ENCODE assay signal across 1 cellular context in the genomic region with DNA sequence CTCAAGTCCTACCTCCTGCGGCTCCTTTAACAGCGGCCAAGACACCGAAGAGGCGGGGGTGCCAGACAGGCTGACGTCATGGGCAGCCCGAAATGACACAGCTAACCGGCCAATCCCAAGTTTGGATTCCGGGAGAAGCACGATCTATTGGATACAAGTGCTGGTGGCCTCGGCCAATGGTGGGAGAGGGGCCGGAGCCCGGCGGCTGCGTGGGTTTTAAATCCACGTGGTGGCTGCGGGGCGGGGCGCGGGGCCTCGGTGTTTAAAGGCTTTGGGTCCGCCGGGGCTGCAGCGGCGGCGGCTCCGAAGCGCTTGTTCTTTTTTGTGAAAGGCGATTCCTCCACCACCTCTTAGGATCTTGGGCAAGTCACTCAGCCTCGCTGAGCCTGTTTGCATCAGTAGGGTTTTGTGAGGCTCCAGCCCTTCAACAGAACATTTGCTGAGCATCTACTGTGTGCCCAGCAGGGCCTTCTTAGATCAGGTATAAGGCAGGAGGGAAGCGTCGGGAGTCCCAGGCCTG.
TF ChIP-seq lines count a peak whose summit lies in the region.

No MANE protein-coding gene starts in this region.

TF ChIP-seq in GM12878, 131 proteins besides CTCF, POLR2A, EP300 and RAD21 (continued from another document and continues in another):
- no peak for TF ChIP-seq ESRRA (IDR thresholded peaks at IDR 0.05; ENCODE audit: low read length)
- no peak for TF ChIP-seq NFIC (IDR thresholded peaks at IDR 0.05; ENCODE audit: low read depth, low read length)
- peak; percentile 52; the same call in 1 of the 2 replicates for TF ChIP-seq RFX5 (IDR thresholded peaks at IDR 0.05; ENCODE audit: low read depth, low read length)
- TF ChIP-seq, protein P1, sequence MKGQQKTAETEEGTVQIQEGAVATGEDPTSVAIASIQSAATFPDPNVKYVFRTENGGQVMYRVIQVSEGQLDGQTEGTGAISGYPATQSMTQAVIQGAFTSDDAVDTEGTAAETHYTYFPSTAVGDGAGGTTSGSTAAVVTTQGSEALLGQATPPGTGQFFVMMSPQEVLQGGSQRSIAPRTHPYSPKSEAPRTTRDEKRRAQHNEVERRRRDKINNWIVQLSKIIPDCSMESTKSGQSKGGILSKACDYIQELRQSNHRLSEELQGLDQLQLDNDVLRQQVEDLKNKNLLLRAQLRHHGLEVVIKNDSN (IDR thresholded peaks at IDR 0.05; ENCODE audit: borderline replicate concordance, extremely low read length, insufficient read depth, low read depth, low read length), result no peak
- TF ChIP-seq, protein P2, sequence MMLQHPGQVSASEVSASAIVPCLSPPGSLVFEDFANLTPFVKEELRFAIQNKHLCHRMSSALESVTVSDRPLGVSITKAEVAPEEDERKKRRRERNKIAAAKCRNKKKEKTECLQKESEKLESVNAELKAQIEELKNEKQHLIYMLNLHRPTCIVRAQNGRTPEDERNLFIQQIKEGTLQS (IDR thresholded peaks at IDR 0.05; ENCODE audit: borderline replicate concordance, extremely low read depth, low read depth, low read length), result no peak
- TF ChIP-seq CHD2 (IDR thresholded peaks at IDR 0.05; ENCODE audit: borderline replicate concordance, low read depth, low read length), result peak; percentile 89; the same call in 1 of the 2 replicates
- TF ChIP-seq BHLHE40 (IDR thresholded peaks at IDR 0.05; ENCODE audit: borderline replicate concordance in 1 of 2, low read depth in 2 of 2, low read length in 1 of 2), result peak; percentile 25 to 59; a peak in 2 of 4 replicates
- no peak for TF ChIP-seq SREBF1 (IDR thresholded peaks at IDR 0.05; ENCODE audit: low read length)
- no peak for TF ChIP-seq SMC3 (IDR thresholded peaks at IDR 0.05; ENCODE audit: borderline replicate concordance, low read length)
- TF ChIP-seq MEF2B (IDR thresholded peaks at IDR 0.05; ENCODE audit: partially characterized antibody, poor library complexity, severe bottlenecking), result peak; percentile 40
- TF ChIP-seq, protein P3, sequence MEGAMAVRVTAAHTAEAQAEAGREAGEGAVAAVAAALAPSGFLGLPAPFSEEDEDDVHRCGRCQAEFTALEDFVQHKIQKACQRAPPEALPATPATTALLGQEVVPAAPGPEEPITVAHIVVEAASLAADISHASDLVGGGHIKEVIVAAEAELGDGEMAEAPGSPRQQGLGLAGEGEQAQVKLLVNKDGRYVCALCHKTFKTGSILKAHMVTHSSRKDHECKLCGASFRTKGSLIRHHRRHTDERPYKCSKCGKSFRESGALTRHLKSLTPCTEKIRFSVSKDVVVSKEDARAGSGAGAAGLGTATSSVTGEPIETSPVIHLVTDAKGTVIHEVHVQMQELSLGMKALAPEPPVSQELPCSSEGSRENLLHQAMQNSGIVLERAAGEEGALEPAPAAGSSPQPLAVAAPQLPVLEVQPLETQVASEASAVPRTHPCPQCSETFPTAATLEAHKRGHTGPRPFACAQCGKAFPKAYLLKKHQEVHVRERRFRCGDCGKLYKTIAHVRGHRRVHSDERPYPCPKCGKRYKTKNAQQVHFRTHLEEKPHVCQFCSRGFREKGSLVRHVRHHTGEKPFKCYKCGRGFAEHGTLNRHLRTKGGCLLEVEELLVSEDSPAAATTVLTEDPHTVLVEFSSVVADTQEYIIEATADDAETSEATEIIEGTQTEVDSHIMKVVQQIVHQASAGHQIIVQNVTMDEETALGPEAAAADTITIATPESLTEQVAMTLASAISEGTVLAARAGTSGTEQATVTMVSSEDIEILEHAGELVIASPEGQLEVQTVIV (IDR thresholded peaks at IDR 0.05; ENCODE audit: borderline replicate concordance, partially characterized antibody), result peak; percentile 30
- TF ChIP-seq, protein P4, sequence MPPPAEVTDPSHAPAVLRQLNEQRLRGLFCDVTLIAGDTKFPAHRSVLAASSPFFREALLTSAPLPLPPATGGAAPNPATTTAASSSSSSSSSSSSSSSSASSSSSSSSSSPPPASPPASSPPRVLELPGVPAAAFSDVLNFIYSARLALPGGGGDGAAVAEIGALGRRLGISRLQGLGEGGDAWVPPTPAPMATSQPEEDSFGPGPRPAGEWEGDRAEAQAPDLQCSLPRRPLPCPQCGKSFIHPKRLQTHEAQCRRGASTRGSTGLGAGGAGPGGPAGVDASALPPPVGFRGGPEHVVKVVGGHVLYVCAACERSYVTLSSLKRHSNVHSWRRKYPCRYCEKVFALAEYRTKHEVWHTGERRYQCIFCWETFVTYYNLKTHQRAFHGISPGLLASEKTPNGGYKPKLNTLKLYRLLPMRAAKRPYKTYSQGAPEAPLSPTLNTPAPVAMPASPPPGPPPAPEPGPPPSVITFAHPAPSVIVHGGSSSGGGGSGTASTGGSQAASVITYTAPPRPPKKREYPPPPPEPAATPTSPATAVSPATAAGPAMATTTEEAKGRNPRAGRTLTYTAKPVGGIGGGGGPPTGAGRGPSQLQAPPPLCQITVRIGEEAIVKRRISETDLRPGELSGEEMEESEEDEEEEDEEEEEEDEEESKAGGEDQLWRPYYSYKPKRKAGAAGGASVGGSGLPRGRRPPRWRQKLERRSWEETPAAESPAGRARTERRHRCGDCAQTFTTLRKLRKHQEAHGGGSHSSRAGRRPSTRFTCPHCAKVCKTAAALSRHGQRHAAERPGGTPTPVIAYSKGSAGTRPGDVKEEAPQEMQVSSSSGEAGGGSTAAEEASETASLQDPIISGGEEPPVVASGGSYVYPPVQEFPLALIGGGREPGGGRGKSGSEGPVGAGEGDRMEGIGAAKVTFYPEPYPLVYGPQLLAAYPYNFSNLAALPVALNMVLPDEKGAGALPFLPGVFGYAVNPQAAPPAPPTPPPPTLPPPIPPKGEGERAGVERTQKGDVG (CRISPR knock-in tag; IDR thresholded peaks at IDR 0.05), result no peak
- TF ChIP-seq MTA2 (IDR thresholded peaks at IDR 0.05; ENCODE audit: low read depth), result no peak
- TF ChIP-seq RB1 (IDR thresholded peaks at IDR 0.05; ENCODE audit: borderline replicate concordance), result no peak
- TF ChIP-seq STAT1 (conservative IDR thresholded peaks at IDR 0.05), result no peak
- TF ChIP-seq KLF5 (IDR thresholded peaks at IDR 0.05; ENCODE audit: partially characterized antibody), result no peak
- TF ChIP-seq RAD51 (IDR thresholded peaks at IDR 0.05), result peak; percentile 54; the same call in 1 of the 2 replicates
- TF ChIP-seq CBX5 (IDR thresholded peaks at IDR 0.05; ENCODE audit: low read depth), result no peak
- peak; percentile 49; the same call in 1 of the 2 replicates for TF ChIP-seq MXI1 (IDR thresholded peaks at IDR 0.05; ENCODE audit: low read depth, low read length)
- TF ChIP-seq, protein P5, sequence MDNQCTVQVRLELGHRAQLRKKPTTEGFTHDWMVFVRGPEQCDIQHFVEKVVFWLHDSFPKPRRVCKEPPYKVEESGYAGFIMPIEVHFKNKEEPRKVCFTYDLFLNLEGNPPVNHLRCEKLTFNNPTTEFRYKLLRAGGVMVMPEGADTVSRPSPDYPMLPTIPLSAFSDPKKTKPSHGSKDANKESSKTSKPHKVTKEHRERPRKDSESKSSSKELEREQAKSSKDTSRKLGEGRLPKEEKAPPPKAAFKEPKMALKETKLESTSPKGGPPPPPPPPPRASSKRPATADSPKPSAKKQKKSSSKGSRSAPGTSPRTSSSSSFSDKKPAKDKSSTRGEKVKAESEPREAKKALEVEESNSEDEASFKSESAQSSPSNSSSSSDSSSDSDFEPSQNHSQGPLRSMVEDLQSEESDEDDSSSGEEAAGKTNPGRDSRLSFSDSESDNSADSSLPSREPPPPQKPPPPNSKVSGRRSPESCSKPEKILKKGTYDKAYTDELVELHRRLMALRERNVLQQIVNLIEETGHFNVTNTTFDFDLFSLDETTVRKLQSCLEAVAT (IDR thresholded peaks at IDR 0.05), result no peak
- TF ChIP-seq NRF1 (conservative IDR thresholded peaks at IDR 0.05; ENCODE audit: low read depth, low read length), result no peak
- TF ChIP-seq, protein P6, sequence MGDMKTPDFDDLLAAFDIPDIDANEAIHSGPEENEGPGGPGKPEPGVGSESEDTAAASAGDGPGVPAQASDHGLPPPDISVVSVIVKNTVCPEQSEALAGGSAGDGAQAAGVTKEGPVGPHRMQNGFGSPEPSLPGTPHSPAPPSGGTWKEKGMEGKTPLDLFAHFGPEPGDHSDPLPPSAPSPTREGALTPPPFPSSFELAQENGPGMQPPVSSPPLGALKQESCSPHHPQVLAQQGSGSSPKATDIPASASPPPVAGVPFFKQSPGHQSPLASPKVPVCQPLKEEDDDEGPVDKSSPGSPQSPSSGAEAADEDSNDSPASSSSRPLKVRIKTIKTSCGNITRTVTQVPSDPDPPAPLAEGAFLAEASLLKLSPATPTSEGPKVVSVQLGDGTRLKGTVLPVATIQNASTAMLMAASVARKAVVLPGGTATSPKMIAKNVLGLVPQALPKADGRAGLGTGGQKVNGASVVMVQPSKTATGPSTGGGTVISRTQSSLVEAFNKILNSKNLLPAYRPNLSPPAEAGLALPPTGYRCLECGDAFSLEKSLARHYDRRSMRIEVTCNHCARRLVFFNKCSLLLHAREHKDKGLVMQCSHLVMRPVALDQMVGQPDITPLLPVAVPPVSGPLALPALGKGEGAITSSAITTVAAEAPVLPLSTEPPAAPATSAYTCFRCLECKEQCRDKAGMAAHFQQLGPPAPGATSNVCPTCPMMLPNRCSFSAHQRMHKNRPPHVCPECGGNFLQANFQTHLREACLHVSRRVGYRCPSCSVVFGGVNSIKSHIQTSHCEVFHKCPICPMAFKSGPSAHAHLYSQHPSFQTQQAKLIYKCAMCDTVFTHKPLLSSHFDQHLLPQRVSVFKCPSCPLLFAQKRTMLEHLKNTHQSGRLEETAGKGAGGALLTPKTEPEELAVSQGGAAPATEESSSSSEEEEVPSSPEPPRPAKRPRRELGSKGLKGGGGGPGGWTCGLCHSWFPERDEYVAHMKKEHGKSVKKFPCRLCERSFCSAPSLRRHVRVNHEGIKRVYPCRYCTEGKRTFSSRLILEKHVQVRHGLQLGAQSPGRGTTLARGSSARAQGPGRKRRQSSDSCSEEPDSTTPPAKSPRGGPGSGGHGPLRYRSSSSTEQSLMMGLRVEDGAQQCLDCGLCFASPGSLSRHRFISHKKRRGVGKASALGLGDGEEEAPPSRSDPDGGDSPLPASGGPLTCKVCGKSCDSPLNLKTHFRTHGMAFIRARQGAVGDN (IDR thresholded peaks at IDR 0.05), result no peak
- TF ChIP-seq SMARCA5 (IDR thresholded peaks at IDR 0.05), result no peak
- TF ChIP-seq SRF (IDR thresholded peaks at IDR 0.05; ENCODE audit: low read depth in 2 of 2, low read length in 2 of 2), result no peak
- no peak for TF ChIP-seq ASH2L (IDR thresholded peaks at IDR 0.05; ENCODE audit: borderline replicate concordance, low read depth)
- TF ChIP-seq NFXL1 (IDR thresholded peaks at IDR 0.05; ENCODE audit: borderline replicate concordance), result no peak
- TF ChIP-seq, protein P7, sequence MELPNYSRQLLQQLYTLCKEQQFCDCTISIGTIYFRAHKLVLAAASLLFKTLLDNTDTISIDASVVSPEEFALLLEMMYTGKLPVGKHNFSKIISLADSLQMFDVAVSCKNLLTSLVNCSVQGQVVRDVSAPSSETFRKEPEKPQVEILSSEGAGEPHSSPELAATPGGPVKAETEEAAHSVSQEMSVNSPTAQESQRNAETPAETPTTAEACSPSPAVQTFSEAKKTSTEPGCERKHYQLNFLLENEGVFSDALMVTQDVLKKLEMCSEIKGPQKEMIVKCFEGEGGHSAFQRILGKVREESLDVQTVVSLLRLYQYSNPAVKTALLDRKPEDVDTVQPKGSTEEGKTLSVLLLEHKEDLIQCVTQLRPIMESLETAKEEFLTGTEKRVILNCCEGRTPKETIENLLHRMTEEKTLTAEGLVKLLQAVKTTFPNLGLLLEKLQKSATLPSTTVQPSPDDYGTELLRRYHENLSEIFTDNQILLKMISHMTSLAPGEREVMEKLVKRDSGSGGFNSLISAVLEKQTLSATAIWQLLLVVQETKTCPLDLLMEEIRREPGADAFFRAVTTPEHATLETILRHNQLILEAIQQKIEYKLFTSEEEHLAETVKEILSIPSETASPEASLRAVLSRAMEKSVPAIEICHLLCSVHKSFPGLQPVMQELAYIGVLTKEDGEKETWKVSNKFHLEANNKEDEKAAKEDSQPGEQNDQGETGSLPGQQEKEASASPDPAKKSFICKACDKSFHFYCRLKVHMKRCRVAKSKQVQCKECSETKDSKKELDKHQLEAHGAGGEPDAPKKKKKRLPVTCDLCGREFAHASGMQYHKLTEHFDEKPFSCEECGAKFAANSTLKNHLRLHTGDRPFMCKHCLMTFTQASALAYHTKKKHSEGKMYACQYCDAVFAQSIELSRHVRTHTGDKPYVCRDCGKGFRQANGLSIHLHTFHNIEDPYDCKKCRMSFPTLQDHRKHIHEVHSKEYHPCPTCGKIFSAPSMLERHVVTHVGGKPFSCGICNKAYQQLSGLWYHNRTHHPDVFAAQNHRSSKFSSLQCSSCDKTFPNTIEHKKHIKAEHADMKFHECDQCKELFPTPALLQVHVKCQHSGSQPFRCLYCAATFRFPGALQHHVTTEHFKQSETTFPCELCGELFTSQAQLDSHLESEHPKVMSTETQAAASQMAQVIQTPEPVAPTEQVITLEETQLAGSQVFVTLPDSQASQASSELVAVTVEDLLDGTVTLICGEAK (IDR thresholded peaks at IDR 0.05; ENCODE audit: borderline replicate concordance), result no peak
- TF ChIP-seq SMAD5 (IDR thresholded peaks at IDR 0.05; ENCODE audit: low read depth), result no peak
- no peak for TF ChIP-seq SREBF2 (IDR thresholded peaks at IDR 0.05; ENCODE audit: low read length)
- TF ChIP-seq ZSCAN29 (IDR thresholded peaks at IDR 0.05), result no peak
- no peak for TF ChIP-seq CEBPB (IDR thresholded peaks at IDR 0.05; ENCODE audit: borderline replicate concordance in 1 of 2, low read depth in 2 of 2, low read length in 2 of 2)
- TF ChIP-seq MYC (IDR thresholded peaks at IDR 0.05; ENCODE audit: insufficient read depth, insufficient read length, insufficient replicate concordance, low read length, severe bottlenecking), result no peak
- TF ChIP-seq, protein P8, sequence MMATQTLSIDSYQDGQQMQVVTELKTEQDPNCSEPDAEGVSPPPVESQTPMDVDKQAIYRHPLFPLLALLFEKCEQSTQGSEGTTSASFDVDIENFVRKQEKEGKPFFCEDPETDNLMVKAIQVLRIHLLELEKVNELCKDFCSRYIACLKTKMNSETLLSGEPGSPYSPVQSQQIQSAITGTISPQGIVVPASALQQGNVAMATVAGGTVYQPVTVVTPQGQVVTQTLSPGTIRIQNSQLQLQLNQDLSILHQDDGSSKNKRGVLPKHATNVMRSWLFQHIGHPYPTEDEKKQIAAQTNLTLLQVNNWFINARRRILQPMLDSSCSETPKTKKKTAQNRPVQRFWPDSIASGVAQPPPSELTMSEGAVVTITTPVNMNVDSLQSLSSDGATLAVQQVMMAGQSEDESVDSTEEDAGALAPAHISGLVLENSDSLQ (IDR thresholded peaks at IDR 0.05), result peak; percentile 97
- no peak for TF ChIP-seq SMAD1 (IDR thresholded peaks at IDR 0.05; ENCODE audit: low read depth, partially characterized antibody)
- no peak for TF ChIP-seq NR2C1 (IDR thresholded peaks at IDR 0.05)
- no peak for TF ChIP-seq EZH2 (IDR thresholded peaks at IDR 0.05; ENCODE audit: borderline replicate concordance, control insufficient read depth, low read depth, low read length)
- no peak for TF ChIP-seq TARDBP (IDR thresholded peaks at IDR 0.05; ENCODE audit: borderline replicate concordance)
